In genomic region chr3:124306665-124307064, GRCh38 we compare ENCODE assay signal across 35 cellular contexts.
"Had no signal": no experiment of that assay in that cellular context is flagged by ENCODE, and none has a peak within 500 bp of the region (broad histone marks: within the 10 kb centered on the region; RNA-seq: fewer than 3 reads in every experiment).

No MANE protein-coding gene starts in this region.

- H3K36me3 ChIP-seq: MG63 had no signal

- DNase-seq: Karpas-422, Kasumi-1, MG63, MM.1S, MV-4-11, NCI-H1048, NCI-H1092, NCI-H1092 treated with DMSO at 0.1 percent for 48 hours, NCI-H1105, NCI-H1105 treated with DMSO at 0.1 percent for 48 hours, NCI-H1417, NCI-H1417 treated with DMSO at 0.1 percent for 48 hours, NCI-H1436, NCI-H1436 treated with DMSO at 0.1 percent for 48 hours, NCI-H146, NCI-H1694, NCI-H1694 treated with DMSO at 0.1 percent for 48 hours, NCI-H187, NCI-H187 treated with DMSO at 0.1 percent for 48 hours, NCI-H1930, NCI-H2029, NCI-H2029 treated with DMSO at 0.1 percent for 48 hours, NCI-H2081, NCI-H2081 treated with DMSO at 0.1 percent for 48 hours, NCI-H2107, NCI-H2171, NCI-H2171 treated with DMSO at 0.1 percent for 48 hours, NCI-H2227 treated with DMSO at 0.1 percent for 48 hours, NCI-H226, NCI-H345, NCI-H446, NCI-H446 treated with DMSO at 0.1 percent for 48 hours, NCI-H510A, NCI-H510A treated with DMSO at 0.1 percent for 48 hours, NCI-H524 had no signal

- H3K4me3 ChIP-seq: MG63 had no signal
